1 cellular context compared by ENCODE assay signal in the genomic region with DNA sequence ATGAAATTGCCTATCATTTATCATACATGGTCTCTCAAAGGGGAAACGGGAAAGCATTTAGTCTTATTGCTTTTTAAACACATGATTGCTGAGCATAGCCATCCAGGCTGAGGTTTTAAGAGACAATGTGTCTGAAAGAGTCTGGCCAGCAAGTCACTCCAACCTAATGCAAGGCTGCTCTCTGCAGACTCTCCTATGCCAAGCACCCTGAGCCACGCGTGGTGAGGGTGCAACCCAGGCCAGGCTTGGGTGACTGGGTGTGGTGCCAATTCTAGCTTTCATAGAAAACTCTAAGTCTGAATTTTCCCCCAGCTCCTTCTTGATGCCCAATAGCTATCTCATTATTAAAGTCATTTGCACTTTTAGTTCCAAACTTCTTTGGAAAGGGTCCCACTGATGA.
TF ChIP-seq lines count a peak whose summit lies in the region.

No MANE protein-coding gene starts in this region.

TF ChIP-seq in SK-N-SH treated with all-trans-retinoic acid at 6 μM for 48 hours, 23 proteins besides CTCF, POLR2A, EP300 and RAD21 (continued from another document):
- TF ChIP-seq, protein P1, sequence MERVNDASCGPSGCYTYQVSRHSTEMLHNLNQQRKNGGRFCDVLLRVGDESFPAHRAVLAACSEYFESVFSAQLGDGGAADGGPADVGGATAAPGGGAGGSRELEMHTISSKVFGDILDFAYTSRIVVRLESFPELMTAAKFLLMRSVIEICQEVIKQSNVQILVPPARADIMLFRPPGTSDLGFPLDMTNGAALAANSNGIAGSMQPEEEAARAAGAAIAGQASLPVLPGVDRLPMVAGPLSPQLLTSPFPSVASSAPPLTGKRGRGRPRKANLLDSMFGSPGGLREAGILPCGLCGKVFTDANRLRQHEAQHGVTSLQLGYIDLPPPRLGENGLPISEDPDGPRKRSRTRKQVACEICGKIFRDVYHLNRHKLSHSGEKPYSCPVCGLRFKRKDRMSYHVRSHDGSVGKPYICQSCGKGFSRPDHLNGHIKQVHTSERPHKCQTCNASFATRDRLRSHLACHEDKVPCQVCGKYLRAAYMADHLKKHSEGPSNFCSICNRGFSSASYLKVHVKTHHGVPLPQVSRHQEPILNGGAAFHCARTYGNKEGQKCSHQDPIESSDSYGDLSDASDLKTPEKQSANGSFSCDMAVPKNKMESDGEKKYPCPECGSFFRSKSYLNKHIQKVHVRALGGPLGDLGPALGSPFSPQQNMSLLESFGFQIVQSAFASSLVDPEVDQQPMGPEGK (CRISPR knock-in tag; IDR thresholded peaks at IDR 0.05; ENCODE audit: borderline replicate concordance), result no peak
- TF ChIP-seq TSHZ2 (CRISPR knock-in tag; IDR thresholded peaks at IDR 0.05) (no peak), ARNTL (CRISPR knock-in tag; IDR thresholded peaks at IDR 0.05; ENCODE audit: borderline replicate concordance, low read depth) (no peak), ZFP3 (CRISPR knock-in tag; IDR thresholded peaks at IDR 0.05) (no peak), PPARA (CRISPR knock-in tag; IDR thresholded peaks at IDR 0.05; ENCODE audit: borderline replicate concordance) (no peak), ZC3H10 (CRISPR knock-in tag; IDR thresholded peaks at IDR 0.05) (no peak), ZNF70 (CRISPR knock-in tag; IDR thresholded peaks at IDR 0.05) (no peak)
